ENCODE assay signal across 8 cellular contexts in genomic region chr17:79027274-79027924, GRCh38. TPM values are rescaled to one million over a fixed set of nuclear protein-coding genes. Genes with fewer than 3 reads are reported as not detected.
DNase-seq lines count a peak whose midpoint lies in the region; ATAC-seq and TF ChIP-seq lines count a peak whose summit lies in the region.
"Had no signal": no experiment of that assay in that cellular context is flagged by ENCODE, and none has a peak within 500 bp of the region (broad histone marks: within the 10 kb centered on the region; RNA-seq: fewer than 3 reads in every experiment).

No MANE protein-coding gene starts in this region.

- no peak overlapping the region for H3K23ac ChIP-seq in mesendoderm (ENCODE audit: low read length)

- TF ChIP-seq EP300 in upper lobe of left lung (IDR thresholded peaks at IDR 0.05): peak in 1 of 4 donors; percentile 11

- no peak overlapping the region for H3K56ac ChIP-seq in mesendoderm (ENCODE audit: low read length)

- TF ChIP-seq POLR2A in upper lobe of left lung (IDR thresholded peaks at IDR 0.05): no peak

- H2BK120ac ChIP-seq in mesendoderm (ENCODE audit: low read depth, low read length): no peak overlapping the region

- H3K18ac ChIP-seq in mesendoderm (ENCODE audit: low read length): no peak overlapping the region

- no peak overlapping the region for H3K4ac ChIP-seq in mesendoderm (ENCODE audit: low read depth, low read length)

- CTCF ChIA-PET in Panc1 (lab: Charles Lee): interaction anchor here (0.6 to 1.1 kb wide), 2 partner anchors 18 to 363 kb away, joined by 4 to 5 read pairs; no protein-coding TSS in a partner anchor
- CTCF ChIA-PET in activated CD8-positive, alpha-beta T cell treated with anti-CD3 and anti-CD28 coated beads, Interleukin-2, amount 10 ng/mL, durations not matched to agents 7 days and 5 days (lab: Charles Lee): interaction anchor here (1.0 to 1.5 kb wide), 2 partner anchors 10 to 18 kb away, joined by 3 read pairs; no protein-coding TSS in a partner anchor

- H3K36me3 Mint-ChIP-seq in neural progenitor cell: no peaks in the 10 kb centered on the region
- H3K36me3 Mint-ChIP-seq in activated CD8-positive, alpha-beta T cell treated with anti-CD3 and anti-CD28 coated beads, Interleukin-2, amount 10 ng/mL, durations not matched to agents 7 days and 5 days (ENCODE audit: low read depth): no peaks in the 10 kb centered on the region

- H3K9ac ChIP-seq in mesendoderm (ENCODE audit: low read length) (no peak overlapping the region), neural progenitor cell (no peak overlapping the region)

- ATAC-seq in Panc1: peak; percentile 19; the same call in 1 of the 2 replicates
- ATAC-seq in upper lobe of left lung (ENCODE audit: low FRiP score in 2 of 2): no peak
- ATAC-seq in activated CD8-positive, alpha-beta T cell treated with anti-CD3 and anti-CD28 coated beads, Interleukin-2, amount 10 ng/mL, durations not matched to agents 7 days and 5 days: no peak

- H3K27me3 Mint-ChIP-seq in neural progenitor cell (ENCODE audit: insufficient read depth, low read depth): peaks cover 36% of the 10 kb centered on the region
- peaks cover 30% of the 10 kb centered on the region for H3K27me3 Mint-ChIP-seq in activated CD8-positive, alpha-beta T cell treated with anti-CD3 and anti-CD28 coated beads, Interleukin-2, amount 10 ng/mL, durations not matched to agents 7 days and 5 days (ENCODE audit: low read depth)

- no peak overlapping the region for H3K4me2 ChIP-seq in mesendoderm (ENCODE audit: low read length)
- H3K4me2 ChIP-seq in neural progenitor cell: no peak overlapping the region

- H3K4me1 Mint-ChIP-seq in neural progenitor cell: peaks cover 14% of the 10 kb centered on the region
- H3K4me1 Mint-ChIP-seq in activated CD8-positive, alpha-beta T cell treated with anti-CD3 and anti-CD28 coated beads, Interleukin-2, amount 10 ng/mL, durations not matched to agents 7 days and 5 days (ENCODE audit: low read depth): peaks cover 12% of the 10 kb centered on the region

- H3K27ac Mint-ChIP-seq in neural progenitor cell: no peak overlapping the region
- no peak overlapping the region for H3K27ac Mint-ChIP-seq in activated CD8-positive, alpha-beta T cell treated with anti-CD3 and anti-CD28 coated beads, Interleukin-2, amount 10 ng/mL, durations not matched to agents 7 days and 5 days

- H4K8ac ChIP-seq in mesendoderm (ENCODE audit: low read depth, low read length): no peak overlapping the region

- H3K79me2 ChIP-seq in mesendoderm (ENCODE audit: control insufficient read depth, insufficient read depth, low read length) (no peaks in the 10 kb centered on the region), neural progenitor cell (ENCODE audit: low read depth) (no peaks in the 10 kb centered on the region)

- no peak overlapping the region for H2BK5ac ChIP-seq in mesendoderm (ENCODE audit: low read length)

- no peaks in the 10 kb centered on the region for H3K9me3 ChIP-seq in Panc1 (ENCODE audit: control insufficient read depth, insufficient read depth, low read depth, low read length)
- H3K9me3 ChIP-seq in upper lobe of left lung: no peaks in the 10 kb centered on the region
- H3K9me3 ChIP-seq in neural progenitor cell (ENCODE audit: low read depth): no peaks in the 10 kb centered on the region

- H3K4me1 ChIP-seq in Panc1 (ENCODE audit: control insufficient read depth, insufficient read depth, low read length) (peaks cover 21% of the 10 kb centered on the region), mesendoderm (ENCODE audit: control insufficient read depth, low read depth, low read length) (no peaks in the 10 kb centered on the region), upper lobe of left lung (peaks cover 56 to 61% (median 59%) of the 10 kb centered on the region in 4 donors), neural progenitor cell (peaks cover 9% of the 10 kb centered on the region)

- no peak overlapping the region for H2AK5ac ChIP-seq in mesendoderm (ENCODE audit: low read length)

- POLR2A ChIA-PET in Panc1 (lab: Charles Lee): no interaction called here
- POLR2A ChIA-PET in activated CD8-positive, alpha-beta T cell treated with anti-CD3 and anti-CD28 coated beads, Interleukin-2, amount 10 ng/mL, durations not matched to agents 7 days and 5 days (lab: Charles Lee): no interaction called here

- WGBS in mesendoderm (ENCODE audit: extremely low coverage, insufficient coverage, low lambda C conversion rate): no CpG with 5 or more reads among the region's 10 CpGs
- 50 to 51% methylated on average over 9 to 10 of the region's 10 CpGs for WGBS in upper lobe of left lung, 2 donors

- no peak for DNase-seq in Panc1 (ENCODE audit: low read depth, low spot score)
- peak; percentile 33 for DNase-seq in dermis blood vessel endothelial cell
- DNase-seq in mesendoderm: peak; percentile 58
- DNase-seq in upper lobe of left lung: peak in 1 of 2 donors; percentile 22
- no peak for DNase-seq in neural progenitor cell (ENCODE audit: low spot score)
- no peak for DNase-seq in activated CD4-positive, alpha-beta T cell treated with anti-CD3 and anti-CD28 coated beads for 48 hours
- DNase-seq in activated CD8-positive, alpha-beta T cell treated with anti-CD3 and anti-CD28 coated beads, Interleukin-2, amount 10 ng/mL, durations not matched to agents 7 days and 5 days: no peak

- no peak overlapping the region for H2AFZ ChIP-seq in neural progenitor cell (replicated peaks)

- H3K27ac ChIP-seq in Panc1 (ENCODE audit: low read length) (no peak overlapping the region), mesendoderm (ENCODE audit: low read depth, low read length) (no peak overlapping the region), upper lobe of left lung (peak overlapping the region; percentile 51 to 69 (median 64)), neural progenitor cell (no peak overlapping the region)

- in situ Hi-C loops in Panc1 (cut with HindIII; ENCODE audit: low pct_unique_long_range_greater_than_20kb, low sequenced_read_pairs): no loop called here

- H3K9me3 Mint-ChIP-seq in neural progenitor cell: no peaks in the 10 kb centered on the region
- H3K9me3 Mint-ChIP-seq in activated CD8-positive, alpha-beta T cell treated with anti-CD3 and anti-CD28 coated beads, Interleukin-2, amount 10 ng/mL, durations not matched to agents 7 days and 5 days (ENCODE audit: insufficient read depth): no peaks in the 10 kb centered on the region
- H3K9me3 Mint-ChIP-seq: central memory CD8-positive, alpha-beta T cell had no signal

- H3K79me1 ChIP-seq in mesendoderm (ENCODE audit: low read length): no peaks in the 10 kb centered on the region

- H4K20me1 ChIP-seq in neural progenitor cell (ENCODE audit: low read depth): peaks cover 3% of the 10 kb centered on the region

- no peak overlapping the region for H3K4me3 Mint-ChIP-seq in neural progenitor cell
- no peak overlapping the region for H3K4me3 Mint-ChIP-seq in activated CD8-positive, alpha-beta T cell treated with anti-CD3 and anti-CD28 coated beads, Interleukin-2, amount 10 ng/mL, durations not matched to agents 7 days and 5 days
- H3K4me3 Mint-ChIP-seq: central memory CD8-positive, alpha-beta T cell had no signal

- no peaks in the 10 kb centered on the region; the same call in 1 of the 2 replicates for H3K36me3 ChIP-seq in Panc1 (ENCODE audit: control insufficient read depth, insufficient read depth, low read length)
- no peaks in the 10 kb centered on the region for H3K36me3 ChIP-seq in mesendoderm (ENCODE audit: control insufficient read depth, insufficient read depth, low read length)
- no peaks in the 10 kb centered on the region for H3K36me3 ChIP-seq in upper lobe of left lung
- H3K36me3 ChIP-seq in neural progenitor cell: no peaks in the 10 kb centered on the region

- peaks cover 28% of the 10 kb centered on the region for H3K27me3 ChIP-seq in Panc1 (ENCODE audit: control insufficient read depth, insufficient read depth, low read length)
- peaks cover 8% of the 10 kb centered on the region for H3K27me3 ChIP-seq in mesendoderm (ENCODE audit: insufficient read depth, low read length, poor library complexity)
- peaks cover 0 to 5% (median 0%) of the 10 kb centered on the region in 4 donors for H3K27me3 ChIP-seq in upper lobe of left lung
- H3K27me3 ChIP-seq in neural progenitor cell: peaks cover 94% of the 10 kb centered on the region

- BruUV-seq in Panc1 (replicated peaks; lab: Mats Ljungman, UMichigan): no TSS peak

- no peak overlapping the region for H4K5ac ChIP-seq in mesendoderm (ENCODE audit: low read length)

- TF ChIP-seq CTCF in Panc1 (IDR thresholded peaks at IDR 0.05): no peak
- no peak for TF ChIP-seq CTCF in upper lobe of left lung (IDR thresholded peaks at IDR 0.05)
- no peak for TF ChIP-seq CTCF in neural progenitor cell (IDR thresholded peaks at IDR 0.05)

- intact Hi-C loops in Panc1 (cut with micrococcal nuclease; ENCODE audit: unreplicated experiment): no loop called here

- H2BK15ac ChIP-seq in mesendoderm (replicated peaks; ENCODE audit: low read depth): no peak overlapping the region

- H3K4me3 ChIP-seq in Panc1 (ENCODE audit: low read depth in 2 of 2, low read length in 2 of 2) (no peak overlapping the region), mesendoderm (ENCODE audit: low read length) (no peak overlapping the region), upper lobe of left lung (peak overlapping the region in 2 of 4 donors; percentile 16 to 78), neural progenitor cell (no peak overlapping the region)

- peaks cover 20% of the 10 kb centered on the region for H3F3A ChIP-seq in neural progenitor cell (ENCODE audit: low read depth)

RNA-seq across cellular contexts. Expression of gene C1QTNF1, which starts 3.4 kb away (rescaled TPM):
- total RNA-seq in Panc1 (2021; ENCODE audit: unreplicated experiment): 1.5 TPM
- polyA plus RNA-seq in Panc1 (2012; ENCODE audit: insufficient read length): 1.1 TPM
- 14.6 and 16.9 TPM in 2 replicates for total RNA-seq in dermis blood vessel endothelial cell
- polyA plus RNA-seq in mesendoderm (2013, experiment 1 of 2): 0.49 TPM
- 0.34 TPM for polyA plus RNA-seq in mesendoderm (2013, experiment 2 of 2)
- total RNA-seq in upper lobe of left lung: 10 to 100 TPM in 4 of 6 donors, 1 to 10 TPM in 2; 9.3 to 30.4 (median 14.1) TPM
- 1.4 and 2.6 TPM in 2 replicates for total RNA-seq in neural progenitor cell (ENCODE audit: low replicate concordance)
- not detected for total RNA-seq in activated CD8-positive, alpha-beta T cell treated with anti-CD3 and anti-CD28 coated beads, Interleukin-2, amount 10 ng/mL, durations not matched to agents 7 days and 5 days

RNA-seq across cellular contexts. Expression of gene CANT1, which starts 17.8 kb away (rescaled TPM):
- 160 TPM for total RNA-seq in Panc1 (2021; ENCODE audit: unreplicated experiment)
- 162 TPM for polyA plus RNA-seq in Panc1 (2012; ENCODE audit: insufficient read length)
- total RNA-seq in dermis blood vessel endothelial cell: 64.8 and 97.3 TPM in 2 replicates
- polyA plus RNA-seq in mesendoderm (2013, experiment 1 of 2): 21.0 TPM
- 20.4 TPM for polyA plus RNA-seq in mesendoderm (2013, experiment 2 of 2)
- total RNA-seq in upper lobe of left lung: 10 to 100 TPM; 19.5 to 77.8 (median 38.6) TPM
- 24.3 and 61.3 TPM in 2 replicates for total RNA-seq in neural progenitor cell (ENCODE audit: low replicate concordance)
- 10 to 100 TPM; 74.4 to 78.5 TPM for total RNA-seq in activated CD8-positive, alpha-beta T cell treated with anti-CD3 and anti-CD28 coated beads, Interleukin-2, amount 10 ng/mL, durations not matched to agents 7 days and 5 days

RNA-seq across cellular contexts. Expression of gene ENGASE, which starts 47.2 kb away (rescaled TPM):
- total RNA-seq in Panc1 (2021; ENCODE audit: unreplicated experiment) (32.3 TPM), dermis blood vessel endothelial cell (6.8 and 19.6 TPM in 2 replicates), upper lobe of left lung (100 to 1,000 TPM in 2 of 6 donors, 10 to 100 TPM in 4; 17.2 to 320 (median 55.9) TPM), neural progenitor cell (ENCODE audit: low replicate concordance) (11.7 and 29.4 TPM in 2 replicates)
- polyA plus RNA-seq in Panc1 (2012; ENCODE audit: insufficient read length): 20.4 TPM
- polyA plus RNA-seq in mesendoderm (2013, experiment 1 of 2): 5.1 TPM
- polyA plus RNA-seq in mesendoderm (2013, experiment 2 of 2): 6.1 TPM
- total RNA-seq in activated CD8-positive, alpha-beta T cell treated with anti-CD3 and anti-CD28 coated beads, Interleukin-2, amount 10 ng/mL, durations not matched to agents 7 days and 5 days: 10 to 100 TPM; 38.2 to 41.1 TPM

RNA-seq across cellular contexts. Expression of gene LGALS3BP, which starts 47.7 kb away (rescaled TPM):
- total RNA-seq in Panc1 (2021; ENCODE audit: unreplicated experiment) (361 TPM), dermis blood vessel endothelial cell (3.5 and 7.5 TPM in 2 replicates), upper lobe of left lung (1,000 to 10,000 TPM in 1 of 6 donors, 100 to 1,000 TPM in 5; 257 to 1,111 (median 533) TPM), neural progenitor cell (ENCODE audit: low replicate concordance) (17.5 and 64.3 TPM in 2 replicates)
- polyA plus RNA-seq in Panc1 (2012; ENCODE audit: insufficient read length): 472 TPM
- 15.3 TPM for polyA plus RNA-seq in mesendoderm (2013, experiment 1 of 2)
- polyA plus RNA-seq in mesendoderm (2013, experiment 2 of 2): 15.6 TPM
- total RNA-seq in activated CD8-positive, alpha-beta T cell treated with anti-CD3 and anti-CD28 coated beads, Interleukin-2, amount 10 ng/mL, durations not matched to agents 7 days and 5 days: 100 to 1,000 TPM; 172 to 181 TPM

Comparison
In these comparisons a context has a peak if more than half of its experiments do, and no peak if none do; other contexts are left out.
1. DNase-seq: peak in dermis blood vessel endothelial cell (single experiment) and mesendoderm (single experiment); none in Panc1 (single experiment), neural progenitor cell (single experiment), activated CD4-positive, alpha-beta T cell treated with anti-CD3 and anti-CD28 coated beads for 48 hours (single experiment) and activated CD8-positive, alpha-beta T cell treated with anti-CD3 and anti-CD28 coated beads, Interleukin-2, amount 10 ng/mL, durations not matched to agents 7 days and 5 days (single experiment).
2. H3K27ac ChIP-seq: peak in upper lobe of left lung (4 of 4); none in Panc1 (single experiment), mesendoderm (single experiment) and neural progenitor cell (single experiment).